14 cellular contexts compared by ENCODE assay signal in genomic region chr19:41530184-41530534, GRCh38. TPM values are rescaled to one million over a fixed set of nuclear protein-coding genes. Genes with fewer than 3 reads are reported as not detected.
DNase-seq lines count a peak whose midpoint lies in the region; ATAC-seq and TF ChIP-seq lines count a peak whose summit lies in the region.
"Had no signal": no experiment of that assay in that cellular context is flagged by ENCODE, and none has a peak within 500 bp of the region (broad histone marks: within the 10 kb centered on the region; RNA-seq: fewer than 3 reads in every experiment).

No MANE protein-coding gene starts in this region.

- H3K9me3 Mint-ChIP-seq in activated T-cell treated with anti-CD3 and anti-CD28 coated beads, Interleukin-2, amount 50 U/mL, for 4 hours: peaks cover 21% of the 10 kb centered on the region
- H3K9me3 Mint-ChIP-seq in immature natural killer cell: no peaks in the 10 kb centered on the region

- TF ChIP-seq EP300 in stomach (IDR thresholded peaks at IDR 0.05): no peak

- H3K36me3 ChIP-seq in stomach: no peaks in the 10 kb centered on the region
- H3K36me3 ChIP-seq: vagina had no signal

- peaks cover 0 to 11% (median 6%) of the 10 kb centered on the region in 4 donors for H3K4me1 ChIP-seq in stomach

- no peaks in the 10 kb centered on the region for H3K9me3 ChIP-seq in stomach
- H3K9me3 ChIP-seq: vagina had no signal

- H3K4me3 Mint-ChIP-seq in activated T-cell treated with anti-CD3 and anti-CD28 coated beads, Interleukin-2, amount 50 U/mL, for 4 hours: peak overlapping the region; percentile 79
- peak overlapping the region; percentile 78 to 90 (median 87) for H3K4me3 Mint-ChIP-seq in immature natural killer cell

- 72 to 78% (median 74%) methylated on average over 4 of the region's 4 CpGs for WGBS in stomach, 5 donors

- H3K27me3 Mint-ChIP-seq in activated T-cell treated with anti-CD3 and anti-CD28 coated beads, Interleukin-2, amount 50 U/mL, for 4 hours (ENCODE audit: low read depth): peaks cover 4% of the 10 kb centered on the region
- H3K27me3 Mint-ChIP-seq in immature natural killer cell (ENCODE audit: low read depth in 3 of 3): peaks cover 5 to 32% (median 12%) of the 10 kb centered on the region in 3 donors

- intact Hi-C loops in stomach (cut with DNase I; ENCODE audit: low total_unique reads): no loop called here

- TF ChIP-seq POLR2A in stomach (IDR thresholded peaks at IDR 0.05): no peak

- H3K27ac Mint-ChIP-seq in immature natural killer cell: peak overlapping the region in 5 of 6 donors; percentile 63 to 91 (median 85)

- H3K27ac ChIP-seq in VCaP (peak overlapping the region; percentile 86), stomach (peak overlapping the region in 3 of 5 donors; percentile 17 to 78 (median 69))
- H3K27ac ChIP-seq: vagina had no signal

- DNase-seq in activated T-cell treated with anti-CD3 and anti-CD28 coated beads, Interleukin-2, amount 50 U/mL, for 4 hours: no peak
- no peak for DNase-seq in activated T-cell treated with anti-CD3 and anti-CD28 coated beads, Interleukin-2, amount 50 U/mL, for 48 hours
- DNase-seq in immature natural killer cell (peak in 2 of 3 donors; percentile 36 to 45), stomach (no peak), Ammon's horn (ENCODE audit: low spot score) (no peak), globus pallidus (ENCODE audit: low spot score) (no peak)
- DNase-seq: DMS53, NCI-H1436 treated with DMSO at 0.1 percent for 48 hours, NCI-H526 treated with DMSO at 0.1 percent for 48 hours had no signal

- H3K4me3 ChIP-seq in stomach: no peak overlapping the region
- H3K4me3 ChIP-seq: K562, vagina had no signal

- H3K4me1 Mint-ChIP-seq in activated T-cell treated with anti-CD3 and anti-CD28 coated beads, Interleukin-2, amount 50 U/mL, for 4 hours (ENCODE audit: low read depth): peaks cover 55% of the 10 kb centered on the region
- H3K4me1 Mint-ChIP-seq in immature natural killer cell: peaks cover 48 to 58% of the 10 kb centered on the region in 2 donors

- H3K27me3 ChIP-seq in stomach: peaks cover 0 to 38% (median 3%) of the 10 kb centered on the region in 3 donors
- H3K27me3 ChIP-seq: vagina had no signal

- TF ChIP-seq CTCF in VCaP (conservative IDR thresholded peaks at IDR 0.05) (no peak), stomach (IDR thresholded peaks at IDR 0.05) (no peak)

- ATAC-seq in activated T-cell treated with anti-CD3 and anti-CD28 coated beads, Interleukin-2, amount 50 U/mL, for 4 hours: no peak
- ATAC-seq in HG03139 (IDR thresholded peaks at IDR 0.05; ENCODE audit: unreplicated experiment): no peak
- ATAC-seq: K562 had no signal

- no peaks in the 10 kb centered on the region for H3K36me3 Mint-ChIP-seq in activated T-cell treated with anti-CD3 and anti-CD28 coated beads, Interleukin-2, amount 50 U/mL, for 4 hours (ENCODE audit: insufficient read depth)
- H3K36me3 Mint-ChIP-seq in immature natural killer cell: no peaks in the 10 kb centered on the region

RNA-seq across cellular contexts. Expression of gene CEACAM21, which starts 45.8 kb away (rescaled TPM):
- 10 to 100 TPM in 2 of 3 donors, 1 to 10 TPM in 1; 6.1 to 12.9 (median 11.0) TPM for total RNA-seq in activated T-cell treated with anti-CD3 and anti-CD28 coated beads, Interleukin-2, amount 50 U/mL, for 4 hours
- polyA plus RNA-seq in immature natural killer cell (10 to 100 TPM; 16.0 to 44.9 (median 43.7) TPM), stomach (1 to 10 TPM in 1 of 3 donors, under 1 TPM in 1, not detected in 1; 0.63 to 6.1 TPM)
- total RNA-seq in stomach: 1 to 10 TPM in 1 of 5 donors, not detected in 4; 2.0 TPM
- total RNA-seq: vagina had no signal
- polyA plus RNA-seq: AG04450 had no signal

Comparison
In these comparisons a context has a peak if more than half of its experiments do, and no peak if none do; other contexts are left out.
1. DNase-seq: peak in immature natural killer cell (2 of 3); none in activated T-cell treated with anti-CD3 and anti-CD28 coated beads, Interleukin-2, amount 50 U/mL, for 4 hours (single experiment), activated T-cell treated with anti-CD3 and anti-CD28 coated beads, Interleukin-2, amount 50 U/mL, for 48 hours (0 of 2), stomach (single experiment), Ammon's horn (single experiment) and globus pallidus (single experiment).